ENCODE assay signal across 15 cellular contexts in genomic region chr12:105860556-105861207, GRCh38.
DNase-seq lines count a peak whose midpoint lies in the region; ATAC-seq and TF ChIP-seq lines count a peak whose summit lies in the region.
"Had no signal": no experiment of that assay in that cellular context is flagged by ENCODE, and none has a peak within 500 bp of the region (broad histone marks: within the 10 kb centered on the region; RNA-seq: fewer than 3 reads in every experiment).

No MANE protein-coding gene starts in this region.

- H3K4me1 ChIP-seq in psoas muscle, result no peaks in the 10 kb centered on the region
- no peaks in the 10 kb centered on the region for H3K4me1 ChIP-seq in breast epithelium
- H3K4me1 ChIP-seq: sigmoid colon had no signal

- no peaks in the 10 kb centered on the region for H3K9me3 ChIP-seq in psoas muscle
- peaks cover 0 to 4% of the 10 kb centered on the region in 2 donors for H3K9me3 ChIP-seq in breast epithelium
- H3K9me3 ChIP-seq: sigmoid colon had no signal

- H3K4me3 ChIP-seq in psoas muscle (no peak overlapping the region), breast epithelium (no peak overlapping the region)
- H3K4me3 ChIP-seq: sigmoid colon, tibial nerve had no signal

- ATAC-seq in psoas muscle (no peak), HG03280 (IDR thresholded peaks at IDR 0.05; ENCODE audit: unreplicated experiment) (no peak)
- ATAC-seq: SK-N-SH treated with all-trans-retinoic acid at 6 μM for 48 hours; stimulated activated effector memory CD8-positive, alpha-beta T cell treated with anti-CD3 and anti-CD28 coated beads, Interleukin-12 subunit alpha, Interleukin-12 subunit beta, amount 100 ng/mL, for 72 hours had no signal

- H3K27me3 ChIP-seq in psoas muscle (ENCODE audit: insufficient read depth in 3 of 3, low read length in 2 of 3) (no peaks in the 10 kb centered on the region), breast epithelium (no peaks in the 10 kb centered on the region)
- H3K27me3 ChIP-seq: sigmoid colon, tibial nerve had no signal

- H3K27ac ChIP-seq in psoas muscle, result no peak overlapping the region
- H3K27ac ChIP-seq in breast epithelium, result no peak overlapping the region
- H3K27ac ChIP-seq: sigmoid colon, tibial nerve had no signal

- intact Hi-C loops in psoas muscle (cut with DNase I), result no loop called here
- intact Hi-C loops in breast epithelium (cut with DNase I; ENCODE audit: low total_unique reads), result no loop called here

- DNase-seq in DMS153 treated with DMSO at 0.1 percent for 48 hours (lab: John Stamatoyannopoulos, UW; ENCODE audit: unreplicated experiment), result peak; percentile 99
- DNase-seq in NCI-H128 (lab: John Stamatoyannopoulos, UW; ENCODE audit: unreplicated experiment), result peak; percentile 94
- DNase-seq in NCI-H2196 (lab: John Stamatoyannopoulos, UW; ENCODE audit: unreplicated experiment), result peak; percentile 84
- peak; percentile 59 for DNase-seq in SW480 (ENCODE audit: low spot score)
- DNase-seq in psoas muscle, result no peak
- no peak for DNase-seq in breast epithelium (ENCODE audit: low spot score in 2 of 2)
- DNase-seq in activated naive CD4-positive, alpha-beta T cell (lab: John Stamatoyannopoulos, UW), result no peak
- DNase-seq: activated CD4-positive, alpha-beta memory T cell treated with anti-CD3 and anti-CD28 coated beads, Interleukin-2, amount 10 ng/mL, durations not matched to agents 7 days and 5 days; CD8-positive, alpha-beta memory T cell; islet precursor cell; sigmoid colon had no signal

- 82 to 91% (median 82%) methylated on average over 3 of the region's 3 CpGs for WGBS in psoas muscle, 3 donors

- TF ChIP-seq POLR2A in breast epithelium (IDR thresholded peaks at IDR 0.05), result no peak

- TF ChIP-seq CTCF in psoas muscle (IDR thresholded peaks at IDR 0.05), result no peak
- TF ChIP-seq CTCF in breast epithelium (IDR thresholded peaks at IDR 0.05), result no peak

- H3K36me3 ChIP-seq in psoas muscle (ENCODE audit: insufficient read depth in 1 of 2, low read depth in 1 of 2) (no peaks in the 10 kb centered on the region), breast epithelium (no peaks in the 10 kb centered on the region)
- H3K36me3 ChIP-seq: sigmoid colon, tibial nerve had no signal

Comparison
In these comparisons a context has a peak if more than half of its experiments do, and no peak if none do; other contexts are left out.
1. DNase-seq: peak in DMS153 treated with DMSO at 0.1 percent for 48 hours (single experiment), NCI-H128 (single experiment), NCI-H2196 (single experiment) and SW480 (single experiment); none in psoas muscle (0 of 2), breast epithelium (0 of 2) and activated naive CD4-positive, alpha-beta T cell (0 of 4).